In genomic region chr21:42973991-42974831, GRCh38 we compare ENCODE assay signal across 8 cellular contexts. TPM values are rescaled to one million over a fixed set of nuclear protein-coding genes. Genes with fewer than 3 reads are reported as not detected.
DNase-seq lines count a peak whose midpoint lies in the region; ATAC-seq and TF ChIP-seq lines count a peak whose summit lies in the region.

A gene with protein sequence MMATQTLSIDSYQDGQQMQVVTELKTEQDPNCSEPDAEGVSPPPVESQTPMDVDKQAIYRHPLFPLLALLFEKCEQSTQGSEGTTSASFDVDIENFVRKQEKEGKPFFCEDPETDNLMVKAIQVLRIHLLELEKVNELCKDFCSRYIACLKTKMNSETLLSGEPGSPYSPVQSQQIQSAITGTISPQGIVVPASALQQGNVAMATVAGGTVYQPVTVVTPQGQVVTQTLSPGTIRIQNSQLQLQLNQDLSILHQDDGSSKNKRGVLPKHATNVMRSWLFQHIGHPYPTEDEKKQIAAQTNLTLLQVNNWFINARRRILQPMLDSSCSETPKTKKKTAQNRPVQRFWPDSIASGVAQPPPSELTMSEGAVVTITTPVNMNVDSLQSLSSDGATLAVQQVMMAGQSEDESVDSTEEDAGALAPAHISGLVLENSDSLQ (plus strand): TSS chr21:42974562. CDS start chr21:43004382, 29,820 bp downstream.

- H3K4me1 ChIP-seq in testis, result peaks cover 11% of the 10 kb centered on the region

- no peaks in the 10 kb centered on the region for H3K9me3 ChIP-seq in testis

- H3K27ac ChIP-seq in testis, result peak within 1 kb of the TSS; percentile 98 to 100

- WGBS in testis, 2 donors, result 1% methylated on average over 84 of the region's 106 CpGs; no CpG with 5 or more reads in 1 of the 2 donors

- peak; percentile 47 for TF ChIP-seq POLR2A in testis (IDR thresholded peaks at IDR 0.05)

- peak within 1 kb of the TSS; percentile 88 for H3K4me3 Mint-ChIP-seq in activated naive CD8-positive, alpha-beta T cell

- no peaks in the 10 kb centered on the region for H3K36me3 ChIP-seq in testis (ENCODE audit: low read depth, missing control alignments)

- H3K4me3 ChIP-seq in GM12865 (ENCODE audit: low read depth, low read length) (peak within 1 kb of the TSS; percentile 50), testis (peak within 1 kb of the TSS; percentile 91 to 94)

- ATAC-seq in HG02678 (IDR thresholded peaks at IDR 0.05; ENCODE audit: unreplicated experiment), result peak; percentile 80
- peak; percentile 96 for ATAC-seq in omental fat pad (ENCODE audit: low FRiP score)

- intact Hi-C loops in testis (cut with DNase I; ENCODE audit: low total_unique reads), result no loop called here

- H3K27me3 ChIP-seq in testis, result no peaks in the 10 kb centered on the region

- no peaks in the 10 kb centered on the region for H3K9me3 Mint-ChIP-seq in activated naive CD8-positive, alpha-beta T cell (ENCODE audit: low read depth)

- no peaks in the 10 kb centered on the region for H3K27me3 Mint-ChIP-seq in activated naive CD8-positive, alpha-beta T cell

- TF ChIP-seq CTCF in GM12865 (IDR thresholded peaks at IDR 0.05; ENCODE audit: insufficient read depth, low read depth, low read length, missing control alignments), result no peak
- TF ChIP-seq CTCF in omental fat pad (IDR thresholded peaks at IDR 0.05), result no peak
- peak in 1 of 3 experiments; percentile 24 for TF ChIP-seq CTCF in testis (IDR thresholded peaks at IDR 0.05)

- peak within 1 kb of the TSS; percentile 93 for H3K27ac Mint-ChIP-seq in activated naive CD8-positive, alpha-beta T cell

- peaks cover 26% of the 10 kb centered on the region for H3K4me1 Mint-ChIP-seq in activated naive CD8-positive, alpha-beta T cell (ENCODE audit: low read depth)

- H3K36me3 Mint-ChIP-seq in activated naive CD8-positive, alpha-beta T cell, result peaks cover 3% of the 10 kb centered on the region

- DNase-seq in GM12865 (ENCODE audit: low read depth) (peak; percentile 100), NCI-H1105 treated with DMSO at 0.1 percent for 48 hours (lab: John Stamatoyannopoulos, UW) (peak; percentile 99), SKM-1 treated with dmso at 0.1 percent for 144 hours (lab: John Stamatoyannopoulos, UW; ENCODE audit: unreplicated experiment) (peak; percentile 97), glomerular visceral epithelial cell (ENCODE audit: extremely low spot score) (peak; percentile 100), omental fat pad (ENCODE audit: low spot score) (peak; percentile 92), testis (peak; percentile 99)

RNA-seq across cellular contexts. Expression of the gene that starts here (rescaled TPM):
- 10 to 100 TPM in 3 of 4 donors, 1 to 10 TPM in 1; 9.2 to 27.7 (median 18.6) TPM for total RNA-seq in omental fat pad
- 10 to 100 TPM; 22.1 to 38.8 TPM for total RNA-seq in testis
- polyA plus RNA-seq in testis (ENCODE audit: insufficient read depth, low read depth, low replicate concordance), result 82.5 TPM

Comparison
In these comparisons a context has a peak if more than half of its experiments do, and no peak if none do; other contexts are left out.
1. Peak in every context shown above with its lines: DNase-seq, ATAC-seq, H3K4me3 ChIP-seq and H3K27ac ChIP-seq.